ENCODE assay signal across 23 cellular contexts in genomic region chr18:76390452-76391035, GRCh38.
DNase-seq lines count a peak whose midpoint lies in the region; ATAC-seq and TF ChIP-seq lines count a peak whose summit lies in the region.
"Had no signal": no experiment of that assay in that cellular context is flagged by ENCODE, and none has a peak within 500 bp of the region (broad histone marks: within the 10 kb centered on the region; RNA-seq: fewer than 3 reads in every experiment).

No MANE protein-coding gene starts in this region.

- POLR2A ChIA-PET in PC-9 (lab: Charles Lee; ENCODE audit: unreplicated experiment) = no interaction called here

- H3K9me3 Mint-ChIP-seq in natural killer cell = no peaks in the 10 kb centered on the region
- H3K9me3 Mint-ChIP-seq: activated T-helper 1 cell treated with anti-CD3 and anti-CD28 coated beads, Interleukin-12 subunit alpha, Interleukin-12 subunit beta, Interleukin-2, Interleukin-4 antibody, amounts not matched to agents 30 ng/mL and 10 ng/mL and 1 ng/mL, durations not matched to agents 14 hours and 24 hours and 36 hours; neural crest cell had no signal

- peaks cover 32% of the 10 kb centered on the region for H3K79me2 ChIP-seq in PC-9 (ENCODE audit: low read depth)

- peaks cover 23% of the 10 kb centered on the region for H4K20me1 ChIP-seq in PC-9 (ENCODE audit: insufficient read depth)

- CTCF ChIA-PET in PC-9 (lab: Charles Lee) = no interaction called here

- H3K4me2 ChIP-seq in PC-9 = no peak overlapping the region

- peak overlapping the region; percentile 47 to 62 for H3K27ac ChIP-seq in testis
- H3K27ac ChIP-seq in PC-9 = no peak overlapping the region
- H3K27ac ChIP-seq: 22Rv1, gastrocnemius medialis, SJSA1 had no signal

- peaks cover 7% of the 10 kb centered on the region; the same call in 1 of the 2 replicates for H3F3A ChIP-seq in PC-9 (ENCODE audit: insufficient read depth, low read depth)

- peak in 1 of 3 donors; percentile 14 for ATAC-seq in natural killer cell
- ATAC-seq: activated CD8-positive, alpha-beta T cell treated with anti-CD3 and anti-CD28 coated beads, Interleukin-2, amount 10 ng/mL, durations not matched to agents 7 days and 5 days; gastrocnemius medialis; K562; PC-3; T-helper 17 cell had no signal

- H3K36me3 ChIP-seq in testis (ENCODE audit: low read depth, missing control alignments) (no peaks in the 10 kb centered on the region), PC-9 (ENCODE audit: low read depth) (no peaks in the 10 kb centered on the region)
- H3K36me3 ChIP-seq: gastrocnemius medialis, SJSA1 had no signal

- no peaks in the 10 kb centered on the region for H3K36me3 Mint-ChIP-seq in natural killer cell

- no peaks in the 10 kb centered on the region for H3K27me3 ChIP-seq in testis
- H3K27me3 ChIP-seq in PC-9 (ENCODE audit: insufficient read depth, low read depth) = no peaks in the 10 kb centered on the region
- H3K27me3 ChIP-seq: gastrocnemius medialis, SJSA1 had no signal

- no peak overlapping the region for H3K4me3 ChIP-seq in testis
- H3K4me3 ChIP-seq in PC-9 = no peak overlapping the region
- H3K4me3 ChIP-seq: gastrocnemius medialis, K562, SJSA1 had no signal

- TF ChIP-seq CTCF in natural killer cell (IDR thresholded peaks at IDR 0.05) (no peak), testis (IDR thresholded peaks at IDR 0.05) (no peak), PC-9 (conservative IDR thresholded peaks at IDR 0.05) (no peak)

- H3K4me1 ChIP-seq in testis = peaks cover 26% of the 10 kb centered on the region
- peaks cover 8% of the 10 kb centered on the region for H3K4me1 ChIP-seq in PC-9 (replicated peaks; ENCODE audit: insufficient read depth)
- H3K4me1 ChIP-seq: SJSA1 had no signal

- H3K4me1 Mint-ChIP-seq in natural killer cell = peaks cover 67 to 68% of the 10 kb centered on the region in 2 donors

- H2AFZ ChIP-seq in PC-9 = no peak overlapping the region

- H3K9me3 ChIP-seq in testis = no peaks in the 10 kb centered on the region
- H3K9me3 ChIP-seq in PC-9 (ENCODE audit: insufficient read depth, low read depth) = no peaks in the 10 kb centered on the region
- H3K9me3 ChIP-seq: gastrocnemius medialis, SJSA1 had no signal

- BruUV-seq in PC-9 (replicated peaks; lab: Mats Ljungman, UMichigan) = no TSS peak

- peak; percentile 53 for DNase-seq in NCI-H146 (lab: John Stamatoyannopoulos, UW)
- no peak for DNase-seq in NCI-H146 treated with DMSO at 0.1 percent for 48 hours (lab: John Stamatoyannopoulos, UW; ENCODE audit: unreplicated experiment)
- DNase-seq in globus pallidus (ENCODE audit: low spot score) = peak; percentile 26
- no peak for DNase-seq in natural killer cell
- peak; percentile 61 for DNase-seq in testis
- no peak for DNase-seq in T1000 (lab: John Stamatoyannopoulos, UW)
- no peak for DNase-seq in NCI-H82 (lab: John Stamatoyannopoulos, UW)
- DNase-seq in PC-9 = no peak
- DNase-seq: activated CD8-positive, alpha-beta T cell treated with anti-CD3 and anti-CD28 coated beads, Interleukin-2, amount 10 ng/mL, durations not matched to agents 7 days and 5 days; DMS 273 treated with DMSO at 0.1 percent for 48 hours; gastrocnemius medialis; GF-D8; NCI-H1048; NCI-H2081 treated with DMSO at 0.1 percent for 48 hours; NCI-H524; PC-3; retina; T-helper 17 cell had no signal

- no peaks in the 10 kb centered on the region for H3K27me3 Mint-ChIP-seq in natural killer cell (ENCODE audit: low read depth in 2 of 2)
- H3K27me3 Mint-ChIP-seq: T-helper 17 cell had no signal

- TF ChIP-seq POLR2A in testis (IDR thresholded peaks at IDR 0.05) = no peak

- 48 to 58% methylated on average over 9 to 15 of the region's 17 CpGs for WGBS in testis, 2 donors

- H3K9me2 ChIP-seq in PC-9 (ENCODE audit: insufficient read depth) = no peaks in the 10 kb centered on the region

- peak overlapping the region; percentile 47 for H3K4me3 Mint-ChIP-seq in natural killer cell
- H3K4me3 Mint-ChIP-seq: activated CD8-positive, alpha-beta T cell treated with anti-CD3 and anti-CD28 coated beads, Interleukin-2, amount 10 ng/mL, durations not matched to agents 7 days and 5 days; activated T-helper 1 cell treated with anti-CD3 and anti-CD28 coated beads, Interleukin-12 subunit alpha, Interleukin-12 subunit beta, Interleukin-2, Interleukin-4 antibody, amounts not matched to agents 30 ng/mL and 10 ng/mL and 1 ng/mL, durations not matched to agents 14 hours and 24 hours and 36 hours; neural crest cell; T-helper 17 cell had no signal

- intact Hi-C loops in natural killer cell (cut with micrococcal nuclease) (no loop called here), testis (cut with DNase I; ENCODE audit: low total_unique reads) (no loop called here), PC-9 (cut with micrococcal nuclease; ENCODE audit: unreplicated experiment) (no loop called here)

- H3K27ac Mint-ChIP-seq in natural killer cell = peak overlapping the region; percentile 34 to 77
- H3K27ac Mint-ChIP-seq: activated CD8-positive, alpha-beta T cell treated with anti-CD3 and anti-CD28 coated beads, Interleukin-2, amount 10 ng/mL, durations not matched to agents 7 days and 5 days; activated T-helper 1 cell treated with anti-CD3 and anti-CD28 coated beads, Interleukin-12 subunit alpha, Interleukin-12 subunit beta, Interleukin-2, Interleukin-4 antibody, amounts not matched to agents 30 ng/mL and 10 ng/mL and 1 ng/mL, durations not matched to agents 14 hours and 24 hours and 36 hours had no signal

Comparison
In these comparisons a context has a peak if more than half of its experiments do, and no peak if none do; other contexts are left out.
1. DNase-seq: peak in NCI-H146 (single experiment), globus pallidus (single experiment) and testis (single experiment); none in NCI-H146 treated with DMSO at 0.1 percent for 48 hours (single experiment), natural killer cell (single experiment), T1000 (single experiment), NCI-H82 (single experiment) and PC-9 (0 of 2).